ENCODE assay signal across 33 cellular contexts in the genomic region with DNA sequence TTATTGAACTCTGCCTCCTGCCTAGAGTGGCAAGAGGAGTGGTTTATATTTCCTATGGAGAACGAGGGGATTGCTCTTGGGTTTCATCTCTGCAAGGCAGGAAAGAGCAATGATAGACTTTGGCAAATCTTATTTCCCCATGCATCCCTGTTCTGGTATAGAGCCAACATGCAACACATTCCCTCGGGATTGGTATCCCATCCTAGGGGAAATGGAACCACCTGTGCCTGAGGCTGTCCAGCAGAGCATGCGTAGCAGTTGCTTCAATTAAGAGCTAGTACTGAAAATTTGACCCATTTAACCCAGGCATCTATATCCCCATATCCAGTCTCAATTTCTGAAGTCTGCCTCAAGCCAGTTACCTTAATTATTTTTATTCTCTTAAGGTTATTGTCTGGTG.
"Had no signal": no experiment of that assay in that cellular context is flagged by ENCODE, and none has a peak within 500 bp of the region (broad histone marks: within the 10 kb centered on the region; RNA-seq: fewer than 3 reads in every experiment).

No MANE protein-coding gene starts in this region.

- H3K4me1 ChIP-seq: adrenal gland, ascending aorta, body of pancreas, breast epithelium had no signal

- H3K36me3 ChIP-seq: adrenal gland, ascending aorta, brain microvascular endothelial cell, breast epithelium, cardiac muscle cell had no signal

- FAIRE-seq: astrocyte had no signal

- H3K27me3 ChIP-seq: adrenal gland, ascending aorta, body of pancreas, brain microvascular endothelial cell, breast epithelium, cardiac muscle cell had no signal

- DNase-seq: activated effector memory CD4-positive, alpha-beta T cell treated with anti-CD3 and anti-CD28 coated beads, Interleukin-2, amount 50 U/mL, for 16 hours; activated effector memory CD4-positive, alpha-beta T cell treated with Interleukin-2 at 50 U/mL for 16 hours; activated gamma-delta T cell; activated gamma-delta T cell treated with Interleukin-2 at 50 U/mL for 16 hours; activated naive CD4-positive, alpha-beta T cell; activated naive CD4-positive, alpha-beta T cell treated with anti-CD3 and anti-CD28 coated beads for 36 hours; activated naive CD4-positive, alpha-beta T cell treated with anti-CD3 and anti-CD28 coated beads, Interleukin-2, amount 10 ng/mL, durations not matched to agents 7 days and 5 days; activated naive CD4-positive, alpha-beta T cell treated with anti-CD3 and anti-CD28 coated beads, Interleukin-2, amount 50 U/mL, for 16 hours; activated naive CD4-positive, alpha-beta T cell treated with Interleukin-2 at 50 U/mL for 16 hours; activated naive CD8-positive, alpha-beta T cell treated with anti-CD3 and anti-CD28 coated beads for 36 hours; activated naive CD8-positive, alpha-beta T cell treated with anti-CD3 and anti-CD28 coated beads, Interleukin-2, amount 10 ng/mL, durations not matched to agents 7 days and 5 days; activated naive CD8-positive, alpha-beta T cell treated with anti-CD3 and anti-CD28 coated beads, Interleukin-2, amount 50 U/mL, for 24 hours; activated T-cell treated with anti-CD3 and anti-CD28 coated beads, Interleukin-2, amount 50 U/mL, for 1 hour; activated T-cell treated with anti-CD3 and anti-CD28 coated beads, Interleukin-2, amount 50 U/mL, for 24 hours; activated T-cell treated with anti-CD3 and anti-CD28 coated beads, Interleukin-2, amount 50 U/mL, for 4 hours; activated T-cell treated with anti-CD3 and anti-CD28 coated beads, Interleukin-2, amount 50 U/mL, for 48 hours; activated T-cell treated with anti-CD3 and anti-CD28 coated beads, Interleukin-2, amount 50 U/mL, for 72 hours; adrenal gland; amniotic stem cell; amygdala; anterior cingulate cortex; aorta; body of pancreas; brain microvascular endothelial cell; caudate nucleus; central memory CD4-positive, alpha-beta T cell; cerebellar nuclear complex had no signal

- ATAC-seq: activated naive CD4-positive, alpha-beta T cell treated with anti-CD3 and anti-CD28 coated beads, Interleukin-2, amount 50 U/mL, for 72 hours; activated naive CD8-positive, alpha-beta T cell treated with anti-CD3 and anti-CD28 coated beads, Interleukin-2, amount 50 U/mL, for 24 hours; activated T-cell treated with anti-CD3 and anti-CD28 coated beads, Interleukin-2, amount 50 U/mL, for 4 hours; activated T-cell treated with anti-CD3 and anti-CD28 coated beads, Interleukin-2, amount 50 U/mL, for 72 hours; activated T-helper 17 cell treated with anti-CD3 and anti-CD28 coated beads, Interleukin-2, amount 50 U/mL, for 72 hours; body of pancreas had no signal

- H3K4me3 ChIP-seq: adrenal gland, ascending aorta, body of pancreas, breast epithelium, cardiac muscle cell had no signal

- H3K27ac ChIP-seq: adrenal gland, ascending aorta, body of pancreas, brain microvascular endothelial cell, breast epithelium, cardiac muscle cell had no signal

- H3K9me3 ChIP-seq: adrenal gland, ascending aorta, body of pancreas, breast epithelium had no signal
